In the genomic region with DNA sequence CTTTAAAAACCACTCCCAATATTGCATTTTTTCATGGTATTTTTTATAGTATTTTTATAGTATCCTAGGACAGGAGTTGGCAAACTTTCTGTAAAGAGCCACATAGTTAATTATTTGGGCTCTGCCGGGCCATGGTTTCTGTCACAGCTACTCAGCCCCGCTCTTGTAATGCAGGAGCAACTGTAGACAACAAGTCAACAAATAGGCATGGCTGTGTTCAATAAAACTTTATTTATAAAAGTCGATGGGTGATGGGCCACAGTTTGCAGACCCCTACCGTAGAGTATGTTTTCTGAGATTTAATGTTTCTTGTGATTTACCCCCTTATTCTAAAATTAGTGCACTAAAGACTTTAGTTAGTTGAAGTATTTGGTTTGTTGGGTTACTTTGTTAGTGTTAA, we compare ENCODE assay signal across 2 cellular contexts.
TF ChIP-seq lines count a peak whose summit lies in the region.

No MANE protein-coding gene starts in this region.

TF ChIP-seq in HepG2, 621 proteins besides CTCF, POLR2A, EP300 and RAD21:
- TF ChIP-seq RBFOX2 (IDR thresholded peaks at IDR 0.05; ENCODE audit: low read depth, low read length) (peak; percentile 53; the same call in 1 of the 2 replicates), ZBTB40 (IDR thresholded peaks at IDR 0.05) (peak; percentile 68), ZBTB40 (CRISPR knock-in tag; IDR thresholded peaks at IDR 0.05) (peak; percentile 96), RBM22 (optimal IDR thresholded peaks at IDR 0.05; ENCODE audit: low read length) (peak; percentile 92), ZNF33A (CRISPR knock-in tag; IDR thresholded peaks at IDR 0.05; ENCODE audit: borderline replicate concordance) (no peak)

TF ChIP-seq in K562, 482 proteins besides CTCF, POLR2A, EP300 and RAD21:
- TF ChIP-seq POLR2G (IDR thresholded peaks at IDR 0.05; ENCODE audit: low read depth, low read length) (0 out of 2 replicates have a peak, but pooled peaks have one; percentile 15), HOXB6 (CRISPR knock-in tag; IDR thresholded peaks at IDR 0.05; ENCODE audit: borderline replicate concordance) (no peak), FOXM1 (IDR thresholded peaks at IDR 0.05; ENCODE audit: low read depth) (no peak), FOXM1 (CRISPR knock-in tag; IDR thresholded peaks at IDR 0.05; ENCODE audit: low read depth) (no peak), ZBTB40 (IDR thresholded peaks at IDR 0.05) (peak; percentile 88), ZBTB40 (CRISPR knock-in tag; IDR thresholded peaks at IDR 0.05) (peak; percentile 85)
- TF ChIP-seq, protein P1, sequence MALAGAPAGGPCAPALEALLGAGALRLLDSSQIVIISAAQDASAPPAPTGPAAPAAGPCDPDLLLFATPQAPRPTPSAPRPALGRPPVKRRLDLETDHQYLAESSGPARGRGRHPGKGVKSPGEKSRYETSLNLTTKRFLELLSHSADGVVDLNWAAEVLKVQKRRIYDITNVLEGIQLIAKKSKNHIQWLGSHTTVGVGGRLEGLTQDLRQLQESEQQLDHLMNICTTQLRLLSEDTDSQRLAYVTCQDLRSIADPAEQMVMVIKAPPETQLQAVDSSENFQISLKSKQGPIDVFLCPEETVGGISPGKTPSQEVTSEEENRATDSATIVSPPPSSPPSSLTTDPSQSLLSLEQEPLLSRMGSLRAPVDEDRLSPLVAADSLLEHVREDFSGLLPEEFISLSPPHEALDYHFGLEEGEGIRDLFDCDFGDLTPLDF (CRISPR knock-in tag; IDR thresholded peaks at IDR 0.05), result no peak
